ENCODE assay signal across 27 cellular contexts in genomic region chr13:91355826-91356710, GRCh38. TPM values are rescaled to one million over a fixed set of nuclear protein-coding genes. Genes with fewer than 3 reads are reported as not detected.
DNase-seq lines count a peak whose midpoint lies in the region; FAIRE-seq lines count a peak whose summit lies in the region.
"Had no signal": no experiment of that assay in that cellular context is flagged by ENCODE, and none has a peak within 500 bp of the region (broad histone marks: within the 10 kb centered on the region; RNA-seq: fewer than 3 reads in every experiment).

No MANE protein-coding gene starts in this region.

- H3K27me3 ChIP-seq in HUES48 (ENCODE audit: control insufficient read depth, insufficient read depth, low read length) = no peaks in the 10 kb centered on the region
- H3K27me3 ChIP-seq: heart left ventricle had no signal

- DNase-seq in DMS53 (lab: John Stamatoyannopoulos, UW) = peak; percentile 4
- no peak for DNase-seq in DMS53 treated with DMSO at 0.1 percent for 48 hours (lab: John Stamatoyannopoulos, UW; ENCODE audit: unreplicated experiment)
- no peak for DNase-seq in activated naive CD8-positive, alpha-beta T cell treated with anti-CD3 and anti-CD28 coated beads for 36 hours
- DNase-seq in NCI-H128 (lab: John Stamatoyannopoulos, UW; ENCODE audit: unreplicated experiment) = no peak
- DNase-seq in stimulated activated naive CD4-positive, alpha-beta T cell (lab: John Stamatoyannopoulos, UW) = no peak
- DNase-seq in activated effector memory CD4-positive, alpha-beta T cell treated with anti-CD3 and anti-CD28 coated beads, Interleukin-2, amount 50 U/mL, for 16 hours = no peak
- DNase-seq: activated CD4-positive, alpha-beta T cell treated with anti-CD3 and anti-CD28 coated beads for 48 hours; activated CD8-positive, alpha-beta memory T cell treated with anti-CD3 and anti-CD28 coated beads, Interleukin-2, amount 10 ng/mL, durations not matched to agents 7 days and 5 days; activated gamma-delta T cell; CD4-positive, CD25-positive, alpha-beta regulatory T cell; erythroblast; foreskin fibroblast; HCEC 1CT; heart left ventricle; IMR-90; NCI-H1417; NCI-H2107; NK-92 treated with Interleukin-12 subunit alpha and Interleukin-12 subunit beta, amount 100 ng/mL, for 24 hours; psoas muscle; stimulated activated CD8-positive, alpha-beta memory T cell treated with anti-CD3 and anti-CD28 coated beads, Interleukin-4, amount 100 ng/mL, for 48 hours; trophoblast cell had no signal

- H3K9ac ChIP-seq in HUES48 (ENCODE audit: low read depth, low read length) = no peak overlapping the region

- H3K4me3 Mint-ChIP-seq in activated naive CD8-positive, alpha-beta T cell treated with anti-CD3 and anti-CD28 coated beads for 36 hours = no peak overlapping the region
- H3K4me3 Mint-ChIP-seq: activated CD8-positive, alpha-beta memory T cell treated with anti-CD3 and anti-CD28 coated beads, Interleukin-2, amount 10 ng/mL, durations not matched to agents 7 days and 5 days; CD4-positive, CD25-positive, alpha-beta regulatory T cell; T-helper 1 cell treated with Interleukin-12 subunit alpha and Interleukin-12 subunit beta and Interleukin-4 antibody, amounts not matched to agents 30 μg/mL and 1 μg/mL, for 36 hours had no signal

- H3K4me1 Mint-ChIP-seq in activated naive CD8-positive, alpha-beta T cell treated with anti-CD3 and anti-CD28 coated beads for 36 hours = peaks cover 50% of the 10 kb centered on the region

- H3K9me3 Mint-ChIP-seq in activated naive CD8-positive, alpha-beta T cell treated with anti-CD3 and anti-CD28 coated beads for 36 hours = no peaks in the 10 kb centered on the region
- H3K9me3 Mint-ChIP-seq: CD4-positive, CD25-positive, alpha-beta regulatory T cell; T-helper 1 cell treated with Interleukin-12 subunit alpha and Interleukin-12 subunit beta and Interleukin-4 antibody, amounts not matched to agents 30 μg/mL and 1 μg/mL, for 36 hours had no signal

- H3K27me3 Mint-ChIP-seq in activated naive CD8-positive, alpha-beta T cell treated with anti-CD3 and anti-CD28 coated beads for 36 hours = no peaks in the 10 kb centered on the region
- H3K27me3 Mint-ChIP-seq: activated CD8-positive, alpha-beta memory T cell treated with anti-CD3 and anti-CD28 coated beads, Interleukin-2, amount 10 ng/mL, durations not matched to agents 7 days and 5 days; CD4-positive, CD25-positive, alpha-beta regulatory T cell had no signal

- peaks cover 7% of the 10 kb centered on the region for H3K4me1 ChIP-seq in HUES48 (ENCODE audit: control insufficient read depth, insufficient read depth, low read length)

- H3K4me3 ChIP-seq in HUES48 (ENCODE audit: low read depth, low read length) = no peak overlapping the region
- H3K4me3 ChIP-seq: heart left ventricle, lung, psoas muscle had no signal

- peak overlapping the region; percentile 62 for H3K27ac ChIP-seq in HUES48 (ENCODE audit: low read depth, low read length)
- H3K27ac ChIP-seq: 22Rv1, heart left ventricle, psoas muscle had no signal

- H3K9me3 ChIP-seq in HUES48 (ENCODE audit: control insufficient read depth, insufficient read depth, low read length) = no peaks in the 10 kb centered on the region
- H3K9me3 ChIP-seq: heart left ventricle, psoas muscle had no signal

- FAIRE-seq in G401.6 (lab: Jason Lieb, UNC) = peak; percentile 17

- peak overlapping the region; percentile 43 for H3K27ac Mint-ChIP-seq in activated naive CD8-positive, alpha-beta T cell treated with anti-CD3 and anti-CD28 coated beads for 36 hours
- H3K27ac Mint-ChIP-seq: activated CD8-positive, alpha-beta memory T cell treated with anti-CD3 and anti-CD28 coated beads, Interleukin-2, amount 10 ng/mL, durations not matched to agents 7 days and 5 days; CD4-positive, CD25-positive, alpha-beta regulatory T cell; T-helper 1 cell treated with Interleukin-12 subunit alpha and Interleukin-12 subunit beta and Interleukin-4 antibody, amounts not matched to agents 30 μg/mL and 1 μg/mL, for 36 hours had no signal

- peaks cover 68% of the 10 kb centered on the region for H3K36me3 ChIP-seq in HUES48 (ENCODE audit: control insufficient read depth, insufficient read depth, low read length)

- H3K36me3 Mint-ChIP-seq in activated naive CD8-positive, alpha-beta T cell treated with anti-CD3 and anti-CD28 coated beads for 36 hours = peaks cover 65% of the 10 kb centered on the region

RNA-seq across cellular contexts. Expression of gene MIR17HG, which starts 8.6 kb away (rescaled TPM):
- total RNA-seq in activated naive CD8-positive, alpha-beta T cell treated with anti-CD3 and anti-CD28 coated beads for 36 hours = 10 to 100 TPM; 26.4 to 30.0 TPM

RNA-seq across cellular contexts. Expression of gene GPC5, which starts 42.4 kb away (rescaled TPM):
- under 1 TPM in 1 of 2 experiments, not detected in 1; 0.23 TPM for total RNA-seq in activated naive CD8-positive, alpha-beta T cell treated with anti-CD3 and anti-CD28 coated beads for 36 hours
- total RNA-seq: activated CD8-positive, alpha-beta memory T cell treated with anti-CD3 and anti-CD28 coated beads, Interleukin-2, amount 10 ng/mL, durations not matched to agents 7 days and 5 days; MCF 10A; psoas muscle had no signal
